ENCODE assay signal across 1 cellular context in genomic region chr4:10478621-10479020, GRCh38.
TF ChIP-seq lines count a peak whose summit lies in the region.

No MANE protein-coding gene starts in this region.

TF ChIP-seq in H1, 55 proteins besides CTCF, POLR2A, EP300 and RAD21:
- no peak for TF ChIP-seq POU5F1 (IDR thresholded peaks at IDR 0.05; ENCODE audit: low read depth, low read length)
- TF ChIP-seq MAX (IDR thresholded peaks at IDR 0.05): no peak
- no peak for TF ChIP-seq HDAC6 (IDR thresholded peaks at IDR 0.05; ENCODE audit: low read depth, low read length)
- no peak for TF ChIP-seq YY1 (IDR thresholded peaks at IDR 0.05; ENCODE audit: low read depth, low read length)
- TF ChIP-seq SIRT6 (IDR thresholded peaks at IDR 0.05; ENCODE audit: low read length): no peak
- TF ChIP-seq KDM1A (IDR thresholded peaks at IDR 0.05; ENCODE audit: borderline replicate concordance, low read length): no peak
- no peak for TF ChIP-seq CBX5 (IDR thresholded peaks at IDR 0.05; ENCODE audit: low read depth, low read length)
- TF ChIP-seq KDM5A (IDR thresholded peaks at IDR 0.05; ENCODE audit: low read length): no peak
- TF ChIP-seq USF2 (IDR thresholded peaks at IDR 0.05; ENCODE audit: low read length): no peak
- TF ChIP-seq PHF8 (conservative IDR thresholded peaks at IDR 0.05; ENCODE audit: low read depth, low read length): no peak
TF ChIP-seq in H1: peak in this region for 0.
